1 cellular context compared by ENCODE assay signal in genomic region chr10:119139464-119140067, GRCh38.
TF ChIP-seq lines count a peak whose summit lies in the region.

No MANE protein-coding gene starts in this region.

TF ChIP-seq in HCT116, 20 proteins besides CTCF, POLR2A, EP300 and RAD21 (continued from another document):
- TF ChIP-seq POLR2AphosphoS5 (IDR thresholded peaks at IDR 0.05; ENCODE audit: low read depth, low read length) = no peak; the same call in 1 of the 2 replicates
- TF ChIP-seq CBX3 (IDR thresholded peaks at IDR 0.05; ENCODE audit: low read depth) = no peak
- no peak for TF ChIP-seq TCF7L2 (IDR thresholded peaks at IDR 0.05; ENCODE audit: borderline replicate concordance, extremely low read depth, insufficient read depth, insufficient read length)
- TF ChIP-seq ZBTB33 (IDR thresholded peaks at IDR 0.05; ENCODE audit: extremely low read depth, insufficient replicate concordance, low read length) = no peak
- no peak for TF ChIP-seq FOSL1 (IDR thresholded peaks at IDR 0.05; ENCODE audit: low read depth)
- no peak for TF ChIP-seq SIN3A (IDR thresholded peaks at IDR 0.05; ENCODE audit: low read depth)
- TF ChIP-seq YY1 (IDR thresholded peaks at IDR 0.05; ENCODE audit: extremely low read depth, insufficient replicate concordance, low read depth, low read length) = no peak
- TF ChIP-seq ELF1 (IDR thresholded peaks at IDR 0.05; ENCODE audit: borderline replicate concordance, low read depth) = no peak
- no peak for TF ChIP-seq REST (IDR thresholded peaks at IDR 0.05; ENCODE audit: low read depth)
